Comparison of ENCODE assay signal across 7 cellular contexts in genomic region chr9:127825319-127826051, GRCh38. TPM values are rescaled to one million over a fixed set of nuclear protein-coding genes. Genes with fewer than 3 reads are reported as not detected.
DNase-seq lines count a peak whose midpoint lies in the region; ATAC-seq lines count a peak whose summit lies in the region.
"Had no signal": no experiment of that assay in that cellular context is flagged by ENCODE, and none has a peak within 500 bp of the region (broad histone marks: within the 10 kb centered on the region; RNA-seq: fewer than 3 reads in every experiment).

No MANE protein-coding gene starts in this region.

- intact Hi-C loops in left colon (cut with DNase I, micrococcal nuclease), result no loop called here

- ATAC-seq in left colon, result peak; percentile 51

- DNase-seq in COLO668 (lab: John Stamatoyannopoulos, UW; ENCODE audit: unreplicated experiment), result peak; percentile 37
- DNase-seq in RPMI8226, result peak; percentile 43
- DNase-seq in left colon, result peak in 1 of 2 donors; percentile 75
- DNase-seq in activated CD8-positive, alpha-beta memory T cell treated with anti-CD3 and anti-CD28 coated beads, Interleukin-2, amount 50 U/mL, for 48 hours, result no peak
- DNase-seq in NOMO-1 treated with dmso at 0.1 percent for 144 hours (lab: John Stamatoyannopoulos, UW; ENCODE audit: unreplicated experiment), result no peak
- no peak for DNase-seq in NCI-H2107 (lab: John Stamatoyannopoulos, UW)
- DNase-seq: NCI-H1105 treated with DMSO at 0.1 percent for 48 hours had no signal

RNA-seq across cellular contexts. Expression of gene FPGS, which starts 22.8 kb away (rescaled TPM):
- 10 to 100 TPM; 31.4 to 47.0 TPM for total RNA-seq in left colon

RNA-seq across cellular contexts. Expression of gene ENG, which starts 29.0 kb away (rescaled TPM):
- 10 to 100 TPM; 15.1 to 26.5 TPM for total RNA-seq in left colon

RNA-seq across cellular contexts. Expression of gene CDK9, which starts 39.7 kb away (rescaled TPM):
- 10 to 100 TPM; 70.4 to 87.4 TPM for total RNA-seq in left colon

RNA-seq across cellular contexts. Expression of gene SH2D3C, which starts 47.0 kb away (rescaled TPM):
- 1 to 10 TPM; 2.8 to 3.1 TPM for total RNA-seq in left colon

RNA-seq across cellular contexts. Expression of gene AK1, which starts 52.0 kb away (rescaled TPM):
- 100 to 1,000 TPM; 114 to 141 TPM for total RNA-seq in left colon

Comparison
In these comparisons a context has a peak if more than half of its experiments do, and no peak if none do; other contexts are left out.
1. DNase-seq: peak in COLO668 (single experiment) and RPMI8226 (single experiment); none in activated CD8-positive, alpha-beta memory T cell treated with anti-CD3 and anti-CD28 coated beads, Interleukin-2, amount 50 U/mL, for 48 hours (single experiment), NOMO-1 treated with dmso at 0.1 percent for 144 hours (single experiment) and NCI-H2107 (single experiment).